Comparison of ENCODE assay signal across 8 cellular contexts in genomic region chr2:54572636-54573531, GRCh38.
DNase-seq lines count a peak whose midpoint lies in the region; ATAC-seq and TF ChIP-seq lines count a peak whose summit lies in the region.

No MANE protein-coding gene starts in this region.

- H3K27me3 ChIP-seq in cardiac muscle cell = no peaks in the 10 kb centered on the region
- H3K27me3 ChIP-seq in stomach = no peaks in the 10 kb centered on the region

- H3K9me3 ChIP-seq in cardiac muscle cell (ENCODE audit: low read depth) (no peaks in the 10 kb centered on the region), stomach (no peaks in the 10 kb centered on the region)

- CTCF ChIA-PET in activated naive CD4-positive, alpha-beta T cell treated with anti-CD3 and anti-CD28 coated beads for 36 hours (lab: Charles Lee) = interaction anchor here (0.9 to 9.0 kb wide), 4 partner anchors 13 to 86 kb away, joined by 3 to 68 read pairs (median 4); no protein-coding TSS in a partner anchor

- H3K4me1 ChIP-seq in cardiac muscle cell (ENCODE audit: low read depth) (peaks cover 60% of the 10 kb centered on the region), stomach (peaks cover 92 to 100% (median 96%) of the 10 kb centered on the region in 4 donors)

- H3K36me3 Mint-ChIP-seq in activated naive CD4-positive, alpha-beta T cell treated with anti-CD3 and anti-CD28 coated beads for 36 hours (ENCODE audit: low read depth) = peaks cover 15% of the 10 kb centered on the region

- H3K4me3 Mint-ChIP-seq in activated naive CD4-positive, alpha-beta T cell treated with anti-CD3 and anti-CD28 coated beads for 36 hours = peak overlapping the region; percentile 48

- H3K27me3 Mint-ChIP-seq in activated naive CD4-positive, alpha-beta T cell treated with anti-CD3 and anti-CD28 coated beads for 36 hours (ENCODE audit: low read depth) = no peaks in the 10 kb centered on the region

- DNase-seq in cardiac muscle cell (ENCODE audit: low read depth in 1 of 2, low spot score in 1 of 2) (peak in 1 of 2 donors; percentile 37), cardiac septum (ENCODE audit: low spot score) (no peak), kidney glomerular epithelial cell (lab: John Stamatoyannopoulos, UW) (peak; percentile 54), stomach (no peak), COLO668 (lab: John Stamatoyannopoulos, UW; ENCODE audit: unreplicated experiment) (no peak), posterior vena cava (ENCODE audit: low spot score) (no peak)
- DNase-seq in activated naive CD4-positive, alpha-beta T cell treated with anti-CD3 and anti-CD28 coated beads for 36 hours = peak; percentile 78

- H3K4me3 ChIP-seq in cardiac muscle cell (no peak overlapping the region), stomach (no peak overlapping the region)

- TF ChIP-seq POLR2A in stomach (IDR thresholded peaks at IDR 0.05) = no peak

- 31 to 44% (median 44%) methylated on average over 8 to 9 of the region's 9 CpGs for WGBS in stomach, 5 donors

- no peak for TF ChIP-seq EP300 in stomach (IDR thresholded peaks at IDR 0.05)

- TF ChIP-seq CTCF in cardiac muscle cell (IDR thresholded peaks at IDR 0.05; ENCODE audit: low read depth, low read length) (no peak), stomach (IDR thresholded peaks at IDR 0.05) (no peak)

- intact Hi-C loops in cardiac septum (cut with DNase I) = no loop called here
- intact Hi-C loops in activated naive CD4-positive, alpha-beta T cell treated with anti-CD3 and anti-CD28 coated beads for 36 hours (cut with micrococcal nuclease) = loop anchor here (5.0 kb wide), 5 partner anchors 456 to 786 kb away; partner anchors contain the start of genes ACYP2, ASB3, CLHC1 and ERLEC1
- intact Hi-C loops in stomach (cut with DNase I; ENCODE audit: low total_unique reads) = no loop called here
- intact Hi-C loops in posterior vena cava (cut with DNase I) = no loop called here

- peak overlapping the region; percentile 82 for H3K27ac ChIP-seq in cardiac muscle cell
- H3K27ac ChIP-seq in stomach = peak overlapping the region; percentile 82 to 95 (median 86)

- H3K27ac Mint-ChIP-seq in activated naive CD4-positive, alpha-beta T cell treated with anti-CD3 and anti-CD28 coated beads for 36 hours = peak overlapping the region; percentile 91

- peaks cover 2% of the 10 kb centered on the region for H3K9me3 Mint-ChIP-seq in activated naive CD4-positive, alpha-beta T cell treated with anti-CD3 and anti-CD28 coated beads for 36 hours

- no peak for ATAC-seq in GM21447 (IDR thresholded peaks at IDR 0.05; ENCODE audit: unreplicated experiment)

- H3K36me3 ChIP-seq in cardiac muscle cell (no peaks in the 10 kb centered on the region), stomach (no peaks in the 10 kb centered on the region)

- peaks cover 91% of the 10 kb centered on the region for H3K4me1 Mint-ChIP-seq in activated naive CD4-positive, alpha-beta T cell treated with anti-CD3 and anti-CD28 coated beads for 36 hours (ENCODE audit: low read depth)

Comparison
In these comparisons a context has a peak if more than half of its experiments do, and no peak if none do; other contexts are left out.
1. DNase-seq: peak in activated naive CD4-positive, alpha-beta T cell treated with anti-CD3 and anti-CD28 coated beads for 36 hours (single experiment) and kidney glomerular epithelial cell (single experiment); none in cardiac septum (single experiment), stomach (single experiment), COLO668 (single experiment) and posterior vena cava (single experiment).